In genomic region chr14:75249251-75249957, GRCh38 we compare ENCODE assay signal across 8 cellular contexts. TPM values are rescaled to one million over a fixed set of nuclear protein-coding genes. Genes with fewer than 3 reads are reported as not detected.
DNase-seq lines count a peak whose midpoint lies in the region; ATAC-seq lines count a peak whose summit lies in the region.

No MANE protein-coding gene starts in this region.

- no peaks in the 10 kb centered on the region for H3K27me3 ChIP-seq in CD4-positive, CD25-positive, alpha-beta regulatory T cell (ENCODE audit: control insufficient read depth, insufficient read depth, low read length)
- H3K27me3 ChIP-seq in SJCRH30 (no peaks in the 10 kb centered on the region), mesenchymal stem cell (ENCODE audit: control insufficient read depth in 1 of 2, insufficient read depth in 1 of 2, low read length in 2 of 2) (peaks cover 11 to 19% of the 10 kb centered on the region in 2 experiments)

- H3K79me1 ChIP-seq in mesenchymal stem cell (replicated peaks; ENCODE audit: low read length, poor library complexity, severe bottlenecking) = no peaks in the 10 kb centered on the region

- peak overlapping the region; percentile 77 to 98 (median 97) for H3K27ac Mint-ChIP-seq in CD4-positive, CD25-positive, alpha-beta regulatory T cell
- H3K27ac Mint-ChIP-seq in activated naive CD8-positive, alpha-beta T cell = peak overlapping the region; percentile 47

- H3K9me3 Mint-ChIP-seq in CD4-positive, CD25-positive, alpha-beta regulatory T cell = peaks cover 0 to 1% (median 0%) of the 10 kb centered on the region in 7 donors
- no peaks in the 10 kb centered on the region for H3K9me3 Mint-ChIP-seq in activated naive CD8-positive, alpha-beta T cell (ENCODE audit: low read depth)

- H3K36me3 ChIP-seq in CD4-positive, CD25-positive, alpha-beta regulatory T cell (ENCODE audit: control insufficient read depth, insufficient read depth, low read length) = no peaks in the 10 kb centered on the region
- H3K36me3 ChIP-seq in SJCRH30 (no peaks in the 10 kb centered on the region), mesenchymal stem cell (ENCODE audit: control insufficient read depth in 1 of 2, insufficient read depth in 2 of 2, low read depth in 1 of 2, low read length in 2 of 2) (no peaks in the 10 kb centered on the region)

- H3K4ac ChIP-seq in mesenchymal stem cell (ENCODE audit: low read depth in 1 of 2, low read length in 2 of 2) = no peak overlapping the region

- no peak overlapping the region for H4K91ac ChIP-seq in mesenchymal stem cell (ENCODE audit: low read length)

- no peak overlapping the region for H3K9ac ChIP-seq in mesenchymal stem cell (ENCODE audit: low read length)

- H2BK12ac ChIP-seq in mesenchymal stem cell (ENCODE audit: low read length in 2 of 2) = no peak overlapping the region

- H3K23ac ChIP-seq in mesenchymal stem cell (ENCODE audit: low read length in 2 of 2) = no peak overlapping the region

- ATAC-seq in CD4-positive, CD25-positive, alpha-beta regulatory T cell (ENCODE audit: low read depth in 2 of 2) = peak; percentile 88
- ATAC-seq in GM19397 (IDR thresholded peaks at IDR 0.05; ENCODE audit: unreplicated experiment) (peak; percentile 83), HG03442 (IDR thresholded peaks at IDR 0.05; ENCODE audit: unreplicated experiment) (peak; percentile 78)

- WGBS in mesenchymal stem cell = 88% methylated on average over 9 of the region's 10 CpGs

- no peaks in the 10 kb centered on the region for H3K9me3 ChIP-seq in CD4-positive, CD25-positive, alpha-beta regulatory T cell (ENCODE audit: control insufficient read depth in 2 of 2, low read length in 2 of 2)
- H3K9me3 ChIP-seq in SJCRH30 (replicated peaks) (no peaks in the 10 kb centered on the region), mesenchymal stem cell (ENCODE audit: control insufficient read depth, low read length) (no peaks in the 10 kb centered on the region)

- H2BK15ac ChIP-seq in mesenchymal stem cell (ENCODE audit: low read depth, poor library complexity, severe bottlenecking) = no peak overlapping the region

- no peak overlapping the region for H3K14ac ChIP-seq in mesenchymal stem cell (ENCODE audit: low read length in 2 of 2)

- no peak overlapping the region for H2BK120ac ChIP-seq in mesenchymal stem cell (ENCODE audit: low read depth, low read length)

- peak overlapping the region; percentile 96 for H3K27ac ChIP-seq in CD4-positive, CD25-positive, alpha-beta regulatory T cell (ENCODE audit: insufficient read depth, low read length, poor library complexity, severe bottlenecking)
- H3K27ac ChIP-seq in SJCRH30 (peak overlapping the region; percentile 39; the same call in 1 of the 2 replicates), mesenchymal stem cell (ENCODE audit: low read length, poor library complexity, severe bottlenecking) (no peak overlapping the region)

- peaks cover 7% of the 10 kb centered on the region for H3K27me3 Mint-ChIP-seq in CD4-positive, CD25-positive, alpha-beta regulatory T cell
- H3K27me3 Mint-ChIP-seq in activated naive CD8-positive, alpha-beta T cell = no peaks in the 10 kb centered on the region

- no peak overlapping the region for H2AK5ac ChIP-seq in mesenchymal stem cell (ENCODE audit: low read length, severe bottlenecking)

- DNase-seq in CD4-positive, CD25-positive, alpha-beta regulatory T cell = peak; percentile 81 to 92 (median 91)
- DNase-seq in SJCRH30 (peak; percentile 85 to 93), mesenchymal stem cell (no peak), AML-193 (lab: John Stamatoyannopoulos, UW) (no peak)
- peak; percentile 51 for DNase-seq in stimulated activated CD4-positive, alpha-beta T cell treated with anti-CD3 and anti-CD28 coated beads, Interleukin-12 subunit alpha, Interleukin-12 subunit beta, amount 100 ng/mL, for 4 hours

- no peak overlapping the region for H2BK5ac ChIP-seq in mesenchymal stem cell (ENCODE audit: low read depth, low read length, poor library complexity, severe bottlenecking)

- H3K36me3 Mint-ChIP-seq in CD4-positive, CD25-positive, alpha-beta regulatory T cell = no peaks in the 10 kb centered on the region
- no peaks in the 10 kb centered on the region for H3K36me3 Mint-ChIP-seq in activated naive CD8-positive, alpha-beta T cell

- peak overlapping the region; percentile 68 for H3K4me3 ChIP-seq in CD4-positive, CD25-positive, alpha-beta regulatory T cell (ENCODE audit: low read depth, low read length)
- H3K4me3 ChIP-seq in SJCRH30 = no peak overlapping the region
- H3K4me3 ChIP-seq in mesenchymal stem cell (ENCODE audit: insufficient read depth in 1 of 2, low read depth in 1 of 2, low read length in 2 of 2) = no peak overlapping the region

- H3K4me1 ChIP-seq in CD4-positive, CD25-positive, alpha-beta regulatory T cell (ENCODE audit: control insufficient read depth, insufficient read depth, low read length, poor library complexity, severe bottlenecking) = peaks cover 49% of the 10 kb centered on the region
- H3K4me1 ChIP-seq in SJCRH30 (peaks cover 21% of the 10 kb centered on the region), mesenchymal stem cell (ENCODE audit: control insufficient read depth, insufficient read depth, low read depth, low read length) (peaks cover 6% of the 10 kb centered on the region)

- H2AFZ ChIP-seq in mesenchymal stem cell (ENCODE audit: low read depth, low read length) = no peak overlapping the region

- peaks cover 27 to 65% (median 31%) of the 10 kb centered on the region in 4 donors for H3K4me1 Mint-ChIP-seq in CD4-positive, CD25-positive, alpha-beta regulatory T cell
- peaks cover 57% of the 10 kb centered on the region for H3K4me1 Mint-ChIP-seq in activated naive CD8-positive, alpha-beta T cell (ENCODE audit: low read depth)

- H3K18ac ChIP-seq in mesenchymal stem cell (ENCODE audit: low read depth in 1 of 2, low read length in 2 of 2) = no peak overlapping the region

- peak overlapping the region; percentile 59 to 85 (median 63) for H3K4me3 Mint-ChIP-seq in CD4-positive, CD25-positive, alpha-beta regulatory T cell
- H3K4me3 Mint-ChIP-seq in activated naive CD8-positive, alpha-beta T cell = peak overlapping the region; percentile 66

- no peak overlapping the region for H4K8ac ChIP-seq in mesenchymal stem cell (ENCODE audit: low read length)

- no peak overlapping the region for H3K4me2 ChIP-seq in mesenchymal stem cell (ENCODE audit: low read length, poor library complexity, severe bottlenecking)

RNA-seq across cellular contexts. Expression of gene FOS, which starts 29.2 kb away (rescaled TPM):
- total RNA-seq in CD4-positive, CD25-positive, alpha-beta regulatory T cell = 1,673 TPM
- 100 to 1,000 TPM in 2 of 4 donors, 10 to 100 TPM in 2; 56.8 to 145 (median 104) TPM for polyA plus RNA-seq in CD4-positive, CD25-positive, alpha-beta regulatory T cell
- total RNA-seq in SJCRH30 (2014; rRNA removed; shearing (Covaris generic)) = 2.9 and 3.1 TPM in 2 replicates
- 587 TPM for polyA plus RNA-seq in mesenchymal stem cell (2013, experiment 1 of 2)
- 551 TPM for polyA plus RNA-seq in mesenchymal stem cell (2013, experiment 2 of 2)

Comparison
In these comparisons a context has a peak if more than half of its experiments do, and no peak if none do; other contexts are left out.
1. DNase-seq: peak in CD4-positive, CD25-positive, alpha-beta regulatory T cell (3 of 3), SJCRH30 (2 of 2) and stimulated activated CD4-positive, alpha-beta T cell treated with anti-CD3 and anti-CD28 coated beads, Interleukin-12 subunit alpha, Interleukin-12 subunit beta, amount 100 ng/mL, for 4 hours (single experiment); none in mesenchymal stem cell (single experiment) and AML-193 (0 of 2).
2. RNA of gene FOS, which starts 29.2 kb away (total RNA-seq): 1,673 TPM in CD4-positive, CD25-positive, alpha-beta regulatory T cell (single experiment); 2.9 to 3.1 TPM in SJCRH30; every median in the first group is over 100 times any median in the second.
3. Peak in every context shown above with its lines, with median percentiles within 50 percentile points of each other: ATAC-seq.